19 cellular contexts compared by ENCODE assay signal in genomic region chr20:37807491-37807890, GRCh38.
"Had no signal": no experiment of that assay in that cellular context is flagged by ENCODE, and none has a peak within 500 bp of the region (broad histone marks: within the 10 kb centered on the region; RNA-seq: fewer than 3 reads in every experiment).

No MANE protein-coding gene starts in this region.

- H3K27me3 Mint-ChIP-seq: activated CD4-positive, alpha-beta T cell treated with anti-CD3 and anti-CD28 coated beads for 36 hours; activated CD8-positive, alpha-beta T cell treated with anti-CD3 and anti-CD28 coated beads for 36 hours; activated naive CD4-positive, alpha-beta T cell treated with anti-CD3 and anti-CD28 coated beads, Interleukin-2, amount 10 ng/mL, durations not matched to agents 7 days and 5 days; activated T-helper 17 cell treated with anti-CD3 and anti-CD28 coated beads, Interleukin-2, amount 50 U/mL, for 72 hours had no signal

- H3K4me1 Mint-ChIP-seq: activated CD4-positive, alpha-beta T cell treated with anti-CD3 and anti-CD28 coated beads for 36 hours; activated T-helper 17 cell treated with anti-CD3 and anti-CD28 coated beads, Interleukin-2, amount 50 U/mL, for 72 hours had no signal

- ATAC-seq: activated CD4-positive, alpha-beta T cell treated with anti-CD3 and anti-CD28 coated beads for 36 hours; activated CD8-positive, alpha-beta T cell treated with anti-CD3 and anti-CD28 coated beads for 36 hours; activated T-helper 17 cell treated with anti-CD3 and anti-CD28 coated beads, Interleukin-2, amount 50 U/mL, for 72 hours; left lung had no signal

- H3K4me1 ChIP-seq: colonic mucosa had no signal

- DNase-seq: activated CD4-positive, alpha-beta T cell treated with anti-CD3 and anti-CD28 coated beads for 36 hours; activated CD8-positive, alpha-beta memory T cell treated with anti-CD3 and anti-CD28 coated beads, Interleukin-2, amount 50 U/mL, for 48 hours; activated CD8-positive, alpha-beta T cell treated with anti-CD3 and anti-CD28 coated beads for 36 hours; activated naive CD4-positive, alpha-beta T cell treated with anti-CD3 and anti-CD28 coated beads, Interleukin-2, amount 10 ng/mL, durations not matched to agents 7 days and 5 days; colonic mucosa; effector CD4-positive, alpha-beta T cell; heart left ventricle; left lung; stimulated activated CD4-positive, alpha-beta T cell treated with anti-CD3 and anti-CD28 coated beads, Interleukin-1b, Interleukin-23, amount 100 ng/mL, for 48 hours; stimulated activated naive CD4-positive, alpha-beta T cell treated with Interleukin-2 at 50 U/mL for 16 hours; SW 1271 had no signal

- H3K27me3 ChIP-seq: cardiac muscle cell, colonic mucosa, heart left ventricle, left lung had no signal

- H3K9me3 Mint-ChIP-seq: activated CD8-positive, alpha-beta T cell treated with anti-CD3 and anti-CD28 coated beads for 36 hours; activated naive CD4-positive, alpha-beta T cell treated with anti-CD3 and anti-CD28 coated beads, Interleukin-2, amount 10 ng/mL, durations not matched to agents 7 days and 5 days; activated T-helper 17 cell treated with anti-CD3 and anti-CD28 coated beads, Interleukin-2, amount 50 U/mL, for 72 hours; T-helper 2 cell treated with Interferon-gamma antibody and Interleukin-4, amounts not matched to agents 5 μg/mL and 100 μg/mL, for 36 hours had no signal

- H3K36me3 ChIP-seq: cardiac muscle cell, colonic mucosa had no signal

- H2AFZ ChIP-seq: parathyroid adenoma had no signal

- H3K27ac Mint-ChIP-seq: activated CD4-positive, alpha-beta T cell treated with anti-CD3 and anti-CD28 coated beads for 36 hours; activated CD8-positive, alpha-beta T cell treated with anti-CD3 and anti-CD28 coated beads for 36 hours; activated T-helper 17 cell treated with anti-CD3 and anti-CD28 coated beads, Interleukin-2, amount 50 U/mL, for 72 hours; T-helper 2 cell treated with Interferon-gamma antibody and Interleukin-4, amounts not matched to agents 5 μg/mL and 100 μg/mL, for 36 hours had no signal

- H3K4me3 Mint-ChIP-seq: activated CD4-positive, alpha-beta T cell treated with anti-CD3 and anti-CD28 coated beads for 36 hours; activated CD8-positive, alpha-beta T cell treated with anti-CD3 and anti-CD28 coated beads for 36 hours; activated naive CD4-positive, alpha-beta T cell treated with anti-CD3 and anti-CD28 coated beads, Interleukin-2, amount 10 ng/mL, durations not matched to agents 7 days and 5 days; activated T-helper 17 cell treated with anti-CD3 and anti-CD28 coated beads, Interleukin-2, amount 50 U/mL, for 72 hours; T-helper 2 cell treated with Interferon-gamma antibody and Interleukin-4, amounts not matched to agents 5 μg/mL and 100 μg/mL, for 36 hours had no signal

- H3K27ac ChIP-seq: colonic mucosa, heart left ventricle, left lung, parathyroid adenoma, VCaP had no signal

- FAIRE-seq: frontal cortex, islet of Langerhans had no signal

- H3K9me3 ChIP-seq: colonic mucosa, heart left ventricle, left lung had no signal

- H3K4me3 ChIP-seq: cardiac muscle cell, colonic mucosa, heart left ventricle, left lung, smooth muscle cell had no signal

- H3K4me2 ChIP-seq: smooth muscle cell had no signal
